15 cellular contexts compared by ENCODE assay signal in the genomic region with DNA sequence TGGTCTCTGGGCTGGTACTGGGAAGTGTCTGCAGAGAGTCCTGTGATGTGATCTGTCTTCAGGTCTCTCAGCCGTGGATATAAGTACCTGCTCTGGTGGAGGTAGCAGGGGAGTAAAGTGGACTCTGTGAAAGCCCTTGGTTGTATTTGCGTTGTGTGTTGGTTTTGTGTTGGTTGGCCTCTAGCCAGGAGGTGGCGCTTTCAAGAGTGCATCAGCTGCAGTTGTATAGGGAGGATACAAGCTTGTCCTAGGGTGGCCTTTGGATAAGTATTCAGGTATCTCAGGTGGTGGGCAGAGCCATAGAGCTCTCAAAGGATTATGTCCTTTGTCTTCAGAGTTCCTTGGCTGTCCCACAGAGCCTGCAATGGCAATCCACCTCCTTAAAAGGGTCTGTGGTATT.
DNase-seq lines count a peak whose midpoint lies in the region; ATAC-seq and TF ChIP-seq lines count a peak whose summit lies in the region.
"Had no signal": no experiment of that assay in that cellular context is flagged by ENCODE, and none has a peak within 500 bp of the region (broad histone marks: within the 10 kb centered on the region; RNA-seq: fewer than 3 reads in every experiment).

No MANE protein-coding gene starts in this region.

- no peak for TF ChIP-seq EP300 in SK-N-SH (IDR thresholded peaks at IDR 0.05; ENCODE audit: borderline replicate concordance in 1 of 2, low read depth in 1 of 2, low read length in 1 of 2)

- H2AFZ ChIP-seq in SK-N-SH (ENCODE audit: low read depth) = no peak overlapping the region
- no peak overlapping the region for H2AFZ ChIP-seq in OCI-LY1 (ENCODE audit: low read length)

- POLR2A ChIA-PET in SK-N-SH (lab: Yijun Ruan, JAX) = no interaction called here

- WGBS in SK-N-SH (ENCODE audit: low lambda C conversion rate) = 36% methylated on average over 3 of the region's 3 CpGs

- H3K27me3 ChIP-seq in SK-N-SH (ENCODE audit: insufficient read depth) = no peaks in the 10 kb centered on the region
- H3K27me3 ChIP-seq in OCI-LY1 (ENCODE audit: insufficient read depth, low read length) = no peaks in the 10 kb centered on the region
- H3K27me3 ChIP-seq: esophagus muscularis mucosa had no signal

- H3K79me2 ChIP-seq in SK-N-SH (ENCODE audit: insufficient read depth) (no peaks in the 10 kb centered on the region), OCI-LY1 (ENCODE audit: insufficient read depth, low read length) (no peaks in the 10 kb centered on the region)

- H3F3A ChIP-seq in SK-N-SH (replicated peaks; ENCODE audit: insufficient read depth) = no peaks in the 10 kb centered on the region
- H3F3A ChIP-seq in OCI-LY1 (ENCODE audit: insufficient read depth, low read length) = no peaks in the 10 kb centered on the region

- H3K27ac ChIP-seq in SK-N-SH (ENCODE audit: low read depth in 2 of 2, low read length in 1 of 2) (no peak overlapping the region), OCI-LY1 (ENCODE audit: low read depth, low read length, poor library complexity, severe bottlenecking) (no peak overlapping the region)
- H3K27ac ChIP-seq: coronary artery, esophagus muscularis mucosa had no signal

- peak; percentile 22; the same call in 1 of the 2 replicates for TF ChIP-seq CTCF in SK-N-SH (IDR thresholded peaks at IDR 0.05)
- TF ChIP-seq CTCF in GM12865 (IDR thresholded peaks at IDR 0.05; ENCODE audit: insufficient read depth, low read depth, low read length, missing control alignments) = no peak
- TF ChIP-seq CTCF in OCI-LY1 (IDR thresholded peaks at IDR 0.05; ENCODE audit: low read length) = peak; percentile 24; the same call in 1 of the 2 replicates

- H4K20me1 ChIP-seq in SK-N-SH (ENCODE audit: insufficient read depth) = no peaks in the 10 kb centered on the region
- H4K20me1 ChIP-seq in OCI-LY1 (ENCODE audit: insufficient read depth, low read length) = no peaks in the 10 kb centered on the region

- H3K4me3 ChIP-seq in SK-N-SH (ENCODE audit: low read depth in 2 of 2, low read length in 1 of 2) (no peak overlapping the region), GM12865 (ENCODE audit: low read depth, low read length) (no peak overlapping the region), OCI-LY1 (ENCODE audit: low read depth, low read length, poor library complexity, severe bottlenecking) (no peak overlapping the region)
- H3K4me3 ChIP-seq: coronary artery, esophagus muscularis mucosa had no signal

- no peak for ATAC-seq in SK-N-SH treated with all-trans-retinoic acid at 6 μM for 48 hours
- ATAC-seq in GM19351 (IDR thresholded peaks at IDR 0.05; ENCODE audit: unreplicated experiment) = no peak
- ATAC-seq: stimulated activated naive CD8-positive, alpha-beta T cell treated with anti-CD3 and anti-CD28 coated beads, Interleukin-15, Interleukin-2, amounts not matched to agents 100 U/mL and 50 U/mL, for 24 hours had no signal

- no peak for TF ChIP-seq RAD21 in SK-N-SH (IDR thresholded peaks at IDR 0.05; ENCODE audit: low read length)

- CTCF ChIA-PET in SK-N-SH (lab: Yijun Ruan, JAX) = no interaction called here

- no peak overlapping the region for H3K4me2 ChIP-seq in SK-N-SH
- H3K4me2 ChIP-seq in OCI-LY1 (ENCODE audit: low read length) = no peak overlapping the region

- DNase-seq in SK-N-SH = no peak
- peak; percentile 0 for DNase-seq in GM12865 (ENCODE audit: low read depth)
- peak; percentile 23 for DNase-seq in iPS DF 19.7 (ENCODE audit: low read depth, low spot score)
- no peak for DNase-seq in superior temporal gyrus (ENCODE audit: extremely low spot score)
- DNase-seq in EL = no peak
- DNase-seq: amniotic stem cell; head of caudate nucleus; NCI-H2081 treated with DMSO at 0.1 percent for 48 hours; OCI-M1; stimulated activated naive CD8-positive, alpha-beta T cell treated with anti-CD3 and anti-CD28 coated beads, Interleukin-15, Interleukin-2, amounts not matched to agents 100 U/mL and 50 U/mL, for 24 hours had no signal

- no peaks in the 10 kb centered on the region; a peak in 1 of 4 replicates for H3K4me1 ChIP-seq in SK-N-SH (ENCODE audit: control insufficient read depth in 1 of 2, insufficient read depth in 2 of 2, low read depth in 1 of 2, low read length in 1 of 2)
- H3K4me1 ChIP-seq in OCI-LY1 (ENCODE audit: insufficient read depth, low read length, severe bottlenecking) = no peaks in the 10 kb centered on the region
- H3K4me1 ChIP-seq: esophagus muscularis mucosa had no signal

- H3K9ac ChIP-seq in SK-N-SH (no peak overlapping the region), OCI-LY1 (ENCODE audit: low read length) (no peak overlapping the region)

- H3K9me3 ChIP-seq in SK-N-SH (no peaks in the 10 kb centered on the region), OCI-LY1 (ENCODE audit: low read length) (no peaks in the 10 kb centered on the region)
- H3K9me3 ChIP-seq: esophagus muscularis mucosa had no signal

- H3K36me3 ChIP-seq in SK-N-SH (replicated peaks in 1 of 2; ENCODE audit: control insufficient read depth in 1 of 2, insufficient read depth in 2 of 2, low read length in 1 of 2) = no peaks in the 10 kb centered on the region
- H3K36me3 ChIP-seq in OCI-LY1 (ENCODE audit: insufficient read depth, low read length) = no peaks in the 10 kb centered on the region
- H3K36me3 ChIP-seq: esophagus muscularis mucosa had no signal

- H3K9me2 ChIP-seq in SK-N-SH (no peaks in the 10 kb centered on the region), OCI-LY1 (ENCODE audit: low read depth, low read length) (no peaks in the 10 kb centered on the region)

TF ChIP-seq in SK-N-SH, 30 proteins besides CTCF, POLR2A, EP300 and RAD21 (continues in another document):
- no peak for TF ChIP-seq RCOR1 (IDR thresholded peaks at IDR 0.05; ENCODE audit: low read length)
- TF ChIP-seq MXI1 (IDR thresholded peaks at IDR 0.05; ENCODE audit: low read depth, low read length) = no peak
- TF ChIP-seq GABPA (IDR thresholded peaks at IDR 0.05; ENCODE audit: low read depth) = no peak
- no peak for TF ChIP-seq REST (IDR thresholded peaks at IDR 0.05; ENCODE audit: low read depth, low read length)
- no peak for TF ChIP-seq TEAD4 (IDR thresholded peaks at IDR 0.05; ENCODE audit: borderline replicate concordance, insufficient read depth)
- no peak for TF ChIP-seq MEF2A (IDR thresholded peaks at IDR 0.05; ENCODE audit: borderline replicate concordance, low read depth)
- no peak for TF ChIP-seq SIN3A (IDR thresholded peaks at IDR 0.05; ENCODE audit: borderline replicate concordance, low read depth, low read length)

TF ChIP-seq in SK-N-SH treated with all-trans-retinoic acid at 6 μM for 48 hours, 23 proteins besides CTCF, POLR2A, EP300 and RAD21 (continues in another document):
- TF ChIP-seq ESRRG (CRISPR knock-in tag; IDR thresholded peaks at IDR 0.05) (no peak), PPARA (CRISPR knock-in tag; IDR thresholded peaks at IDR 0.05; ENCODE audit: borderline replicate concordance) (no peak), TCF4 (CRISPR knock-in tag; IDR thresholded peaks at IDR 0.05; ENCODE audit: borderline replicate concordance) (no peak), ZNF8 (CRISPR knock-in tag; IDR thresholded peaks at IDR 0.05) (no peak), CREB5 (CRISPR knock-in tag; IDR thresholded peaks at IDR 0.05; ENCODE audit: low read depth) (no peak), ZFP30 (CRISPR knock-in tag; IDR thresholded peaks at IDR 0.05) (no peak), ZNF565 (CRISPR knock-in tag; conservative IDR thresholded peaks at IDR 0.05; ENCODE audit: low read depth) (no peak)
- TF ChIP-seq, protein P1, sequence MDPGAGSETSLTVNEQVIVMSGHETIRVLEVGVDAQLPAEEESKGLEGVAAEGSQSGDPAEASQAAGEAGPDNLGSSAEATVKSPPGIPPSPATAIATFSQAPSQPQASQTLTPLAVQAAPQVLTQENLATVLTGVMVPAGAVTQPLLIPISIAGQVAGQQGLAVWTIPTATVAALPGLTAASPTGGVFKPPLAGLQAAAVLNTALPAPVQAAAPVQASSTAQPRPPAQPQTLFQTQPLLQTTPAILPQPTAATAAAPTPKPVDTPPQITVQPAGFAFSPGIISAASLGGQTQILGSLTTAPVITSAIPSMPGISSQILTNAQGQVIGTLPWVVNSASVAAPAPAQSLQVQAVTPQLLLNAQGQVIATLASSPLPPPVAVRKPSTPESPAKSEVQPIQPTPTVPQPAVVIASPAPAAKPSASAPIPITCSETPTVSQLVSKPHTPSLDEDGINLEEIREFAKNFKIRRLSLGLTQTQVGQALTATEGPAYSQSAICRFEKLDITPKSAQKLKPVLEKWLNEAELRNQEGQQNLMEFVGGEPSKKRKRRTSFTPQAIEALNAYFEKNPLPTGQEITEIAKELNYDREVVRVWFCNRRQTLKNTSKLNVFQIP (CRISPR knock-in tag; IDR thresholded peaks at IDR 0.05; ENCODE audit: borderline replicate concordance, low read depth) = no peak
- TF ChIP-seq, protein P2, sequence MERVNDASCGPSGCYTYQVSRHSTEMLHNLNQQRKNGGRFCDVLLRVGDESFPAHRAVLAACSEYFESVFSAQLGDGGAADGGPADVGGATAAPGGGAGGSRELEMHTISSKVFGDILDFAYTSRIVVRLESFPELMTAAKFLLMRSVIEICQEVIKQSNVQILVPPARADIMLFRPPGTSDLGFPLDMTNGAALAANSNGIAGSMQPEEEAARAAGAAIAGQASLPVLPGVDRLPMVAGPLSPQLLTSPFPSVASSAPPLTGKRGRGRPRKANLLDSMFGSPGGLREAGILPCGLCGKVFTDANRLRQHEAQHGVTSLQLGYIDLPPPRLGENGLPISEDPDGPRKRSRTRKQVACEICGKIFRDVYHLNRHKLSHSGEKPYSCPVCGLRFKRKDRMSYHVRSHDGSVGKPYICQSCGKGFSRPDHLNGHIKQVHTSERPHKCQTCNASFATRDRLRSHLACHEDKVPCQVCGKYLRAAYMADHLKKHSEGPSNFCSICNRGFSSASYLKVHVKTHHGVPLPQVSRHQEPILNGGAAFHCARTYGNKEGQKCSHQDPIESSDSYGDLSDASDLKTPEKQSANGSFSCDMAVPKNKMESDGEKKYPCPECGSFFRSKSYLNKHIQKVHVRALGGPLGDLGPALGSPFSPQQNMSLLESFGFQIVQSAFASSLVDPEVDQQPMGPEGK (CRISPR knock-in tag; IDR thresholded peaks at IDR 0.05; ENCODE audit: borderline replicate concordance) = no peak

Comparison
In these comparisons a context has a peak if more than half of its experiments do, and no peak if none do; other contexts are left out.
1. DNase-seq: peak in GM12865 (single experiment) and iPS DF 19.7 (single experiment); none in SK-N-SH (single experiment), superior temporal gyrus (single experiment) and EL (single experiment).